In genomic region chrX:6813836-6814370, GRCh38 we compare ENCODE assay signal across 26 cellular contexts.
A peak's percentile ranks its signal among the peaks of the same experiment; 100 is the strongest.
DNase-seq lines count a peak whose midpoint lies in the region; ATAC-seq and TF ChIP-seq lines count a peak whose summit lies in the region.
"Had no signal": no experiment of that assay in that cellular context is flagged by ENCODE, and none has a peak within 500 bp of the region (broad histone marks: within the 10 kb centered on the region; RNA-seq: fewer than 3 reads in every experiment).

No MANE protein-coding gene starts in this region.

- peak; percentile 4 for DNase-seq in activated naive CD4-positive, alpha-beta T cell treated with anti-CD3 and anti-CD28 coated beads for 36 hours
- no peak for DNase-seq in activated naive CD4-positive, alpha-beta T cell treated with anti-CD3 and anti-CD28 coated beads, Interleukin-2, amount 50 U/mL, for 72 hours (ENCODE audit: low spot score in 2 of 2)
- DNase-seq in RPMI8226, result peak; percentile 11
- DNase-seq in iPS-NIHi11 (ENCODE audit: low spot score), result peak; percentile 30
- DNase-seq in kidney glomerular epithelial cell (lab: John Stamatoyannopoulos, UW), result no peak
- DNase-seq in activated CD8-positive, alpha-beta T cell treated with anti-CD3 and anti-CD28 coated beads for 36 hours, result no peak
- no peak for DNase-seq in left lung
- no peak for DNase-seq in NCI-H2196 (lab: John Stamatoyannopoulos, UW; ENCODE audit: unreplicated experiment)
- DNase-seq: activated CD8-positive, alpha-beta T cell treated with anti-CD3 and anti-CD28 coated beads, Interleukin-2, amount 10 ng/mL, durations not matched to agents 7 days and 5 days; activated gamma-delta T cell treated with Interleukin-2 at 50 U/mL for 16 hours; adrenal gland; BE2C; effector CD8-positive, alpha-beta T cell; foreskin melanocyte; HCEC 1CT; lower lobe of right lung; mucosa of descending colon; NCI-H2081; NCI-H345; NCI-H774; psoas muscle; T-helper 9 cell; transverse colon had no signal

- H3K4me3 ChIP-seq in left lung, result no peak overlapping the region
- H3K4me3 ChIP-seq: A549, adrenal gland, lower lobe of right lung, mucosa of descending colon, psoas muscle, transverse colon had no signal

- POLR2A ChIA-PET in activated CD8-positive, alpha-beta T cell treated with anti-CD3 and anti-CD28 coated beads for 36 hours (lab: Charles Lee), result interaction anchor here (0.7 kb wide), 1 partner anchor 29 kb away, joined by 4 read pairs; no protein-coding TSS in a partner anchor

- H3K27me3 Mint-ChIP-seq in activated naive CD4-positive, alpha-beta T cell treated with anti-CD3 and anti-CD28 coated beads for 36 hours (ENCODE audit: low read depth), result no peaks in the 10 kb centered on the region
- no peaks in the 10 kb centered on the region for H3K27me3 Mint-ChIP-seq in activated CD8-positive, alpha-beta T cell treated with anti-CD3 and anti-CD28 coated beads for 36 hours

- H3K4me1 Mint-ChIP-seq in activated naive CD4-positive, alpha-beta T cell treated with anti-CD3 and anti-CD28 coated beads for 36 hours (ENCODE audit: low read depth), result no peaks in the 10 kb centered on the region
- no peaks in the 10 kb centered on the region for H3K4me1 Mint-ChIP-seq in activated CD8-positive, alpha-beta T cell treated with anti-CD3 and anti-CD28 coated beads for 36 hours (ENCODE audit: low read depth)

- no peak for TF ChIP-seq CTCF in activated CD8-positive, alpha-beta T cell treated with anti-CD3 and anti-CD28 coated beads for 36 hours (IDR thresholded peaks at IDR 0.05)
- TF ChIP-seq CTCF in left lung (IDR thresholded peaks at IDR 0.05), result no peak

- no peaks in the 10 kb centered on the region for H3K36me3 ChIP-seq in left lung
- H3K36me3 ChIP-seq: adrenal gland, BE2C, lower lobe of right lung, transverse colon had no signal

- no peak overlapping the region for H3K27ac ChIP-seq in left lung
- H3K27ac ChIP-seq: A549, adrenal gland, lower lobe of right lung, psoas muscle, transverse colon had no signal

- H3K36me3 Mint-ChIP-seq in activated naive CD4-positive, alpha-beta T cell treated with anti-CD3 and anti-CD28 coated beads for 36 hours (ENCODE audit: low read depth), result no peaks in the 10 kb centered on the region
- H3K36me3 Mint-ChIP-seq in activated naive CD4-positive, alpha-beta T cell treated with anti-CD3 and anti-CD28 coated beads, Interleukin-2, amount 50 U/mL, for 72 hours, result no peaks in the 10 kb centered on the region
- no peaks in the 10 kb centered on the region for H3K36me3 Mint-ChIP-seq in activated CD8-positive, alpha-beta T cell treated with anti-CD3 and anti-CD28 coated beads for 36 hours (ENCODE audit: low read depth)

- ATAC-seq in activated naive CD4-positive, alpha-beta T cell treated with anti-CD3 and anti-CD28 coated beads, Interleukin-2, amount 50 U/mL, for 72 hours, result no peak
- no peak for ATAC-seq in activated CD8-positive, alpha-beta T cell treated with anti-CD3 and anti-CD28 coated beads for 36 hours
- ATAC-seq in left lung, result no peak
- ATAC-seq: A549; activated CD4-positive, CD25-positive, alpha-beta regulatory T cell treated with anti-CD3 and anti-CD28 coated beads, Interleukin-2, amount 50 U/mL, for 24 hours; activated CD8-positive, alpha-beta T cell treated with anti-CD3 and anti-CD28 coated beads, Interleukin-2, amount 10 ng/mL, durations not matched to agents 7 days and 5 days; esophagus mucosa; lower lobe of right lung; mucosa of descending colon; psoas muscle had no signal

- no peaks in the 10 kb centered on the region for H3K9me3 ChIP-seq in left lung
- H3K9me3 ChIP-seq: A549, adrenal gland, BE2C, lower lobe of right lung, mucosa of descending colon, psoas muscle, transverse colon had no signal

- no peaks in the 10 kb centered on the region for H3K9me3 Mint-ChIP-seq in activated naive CD4-positive, alpha-beta T cell treated with anti-CD3 and anti-CD28 coated beads for 36 hours
- no peaks in the 10 kb centered on the region for H3K9me3 Mint-ChIP-seq in activated naive CD4-positive, alpha-beta T cell treated with anti-CD3 and anti-CD28 coated beads, Interleukin-2, amount 50 U/mL, for 72 hours
- H3K9me3 Mint-ChIP-seq in activated CD8-positive, alpha-beta T cell treated with anti-CD3 and anti-CD28 coated beads for 36 hours, result no peaks in the 10 kb centered on the region

- intact Hi-C loops in activated naive CD4-positive, alpha-beta T cell treated with anti-CD3 and anti-CD28 coated beads for 36 hours (cut with micrococcal nuclease), result no loop called here
- intact Hi-C loops in activated CD8-positive, alpha-beta T cell treated with anti-CD3 and anti-CD28 coated beads for 36 hours (cut with micrococcal nuclease), result no loop called here
- intact Hi-C loops in left lung (cut with DNase I), result no loop called here

- CTCF ChIA-PET in activated naive CD4-positive, alpha-beta T cell treated with anti-CD3 and anti-CD28 coated beads for 36 hours (lab: Charles Lee), result no interaction called here
- CTCF ChIA-PET in activated CD8-positive, alpha-beta T cell treated with anti-CD3 and anti-CD28 coated beads for 36 hours (lab: Charles Lee), result no interaction called here

- H3K27ac Mint-ChIP-seq in activated naive CD4-positive, alpha-beta T cell treated with anti-CD3 and anti-CD28 coated beads for 36 hours, result no peak overlapping the region
- no peak overlapping the region for H3K27ac Mint-ChIP-seq in activated naive CD4-positive, alpha-beta T cell treated with anti-CD3 and anti-CD28 coated beads, Interleukin-2, amount 50 U/mL, for 72 hours
- H3K27ac Mint-ChIP-seq in activated CD8-positive, alpha-beta T cell treated with anti-CD3 and anti-CD28 coated beads for 36 hours, result no peak overlapping the region
- H3K27ac Mint-ChIP-seq: activated CD8-positive, alpha-beta T cell treated with anti-CD3 and anti-CD28 coated beads, Interleukin-2, amount 10 ng/mL, durations not matched to agents 7 days and 5 days had no signal

- no peaks in the 10 kb centered on the region for H3K4me1 ChIP-seq in left lung
- H3K4me1 ChIP-seq: A549, adrenal gland, BE2C, lower lobe of right lung, psoas muscle, transverse colon had no signal

- no peaks in the 10 kb centered on the region for H3K27me3 ChIP-seq in left lung
- H3K27me3 ChIP-seq: adrenal gland, BE2C, transverse colon had no signal

- H3K4me3 Mint-ChIP-seq in activated naive CD4-positive, alpha-beta T cell treated with anti-CD3 and anti-CD28 coated beads for 36 hours, result no peak overlapping the region
- H3K4me3 Mint-ChIP-seq in activated CD8-positive, alpha-beta T cell treated with anti-CD3 and anti-CD28 coated beads for 36 hours, result no peak overlapping the region
- H3K4me3 Mint-ChIP-seq: activated CD8-positive, alpha-beta T cell treated with anti-CD3 and anti-CD28 coated beads, Interleukin-2, amount 10 ng/mL, durations not matched to agents 7 days and 5 days had no signal

Comparison
In these comparisons a context has a peak if more than half of its experiments do, and no peak if none do; other contexts are left out.
1. DNase-seq: peak in activated naive CD4-positive, alpha-beta T cell treated with anti-CD3 and anti-CD28 coated beads for 36 hours (single experiment), RPMI8226 (single experiment) and iPS-NIHi11 (single experiment); none in activated naive CD4-positive, alpha-beta T cell treated with anti-CD3 and anti-CD28 coated beads, Interleukin-2, amount 50 U/mL, for 72 hours (0 of 2), kidney glomerular epithelial cell (single experiment), activated CD8-positive, alpha-beta T cell treated with anti-CD3 and anti-CD28 coated beads for 36 hours (single experiment), left lung (0 of 2) and NCI-H2196 (single experiment).